In the genomic region with DNA sequence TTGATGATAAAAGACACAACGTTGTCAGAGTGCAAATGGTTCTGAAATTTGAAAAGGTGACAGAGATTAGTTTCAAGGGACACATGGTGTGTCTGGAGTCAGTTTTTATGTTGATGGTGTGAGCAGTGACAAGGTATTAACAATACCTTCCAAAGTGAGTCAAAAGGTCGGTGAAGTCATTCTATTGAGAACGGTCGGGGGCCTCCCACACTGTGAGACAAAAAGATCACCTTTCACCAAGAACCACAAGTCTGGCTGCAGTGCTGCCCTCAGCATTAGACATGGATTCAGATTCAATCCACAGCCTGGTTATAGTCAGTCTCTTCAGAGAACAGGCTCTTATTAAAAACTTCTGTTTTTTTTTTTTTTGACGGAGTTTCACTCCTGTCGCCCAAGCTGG, we compare ENCODE assay signal across 18 cellular contexts.
DNase-seq lines count a peak whose midpoint lies in the region; ATAC-seq, FAIRE-seq and TF ChIP-seq lines count a peak whose summit lies in the region.
"Had no signal": no experiment of that assay in that cellular context is flagged by ENCODE, and none has a peak within 500 bp of the region (broad histone marks: within the 10 kb centered on the region; RNA-seq: fewer than 3 reads in every experiment).

No MANE protein-coding gene starts in this region.

- H3K27ac ChIP-seq in HUES48 (ENCODE audit: low read depth, low read length) = peak overlapping the region; percentile 44
- H3K27ac ChIP-seq: BLaER1, GM23248 had no signal

- H3K36me3 ChIP-seq in HUES48 (ENCODE audit: control insufficient read depth, insufficient read depth, low read length) = peaks cover 31% of the 10 kb centered on the region

- H3K9ac ChIP-seq in HUES48 (ENCODE audit: low read depth, low read length) = no peak overlapping the region
- H3K9ac ChIP-seq: BLaER1, GM23248 had no signal

- FAIRE-seq in H54 (lab: Jason Lieb, UNC) = no peak
- FAIRE-seq: GM12892, GM18507 had no signal

- no peak overlapping the region for H3K4me3 ChIP-seq in HUES48 (ENCODE audit: low read depth, low read length)
- H3K4me3 ChIP-seq: BLaER1, GM23248 had no signal

- no peaks in the 10 kb centered on the region for H3K27me3 ChIP-seq in HUES48 (ENCODE audit: control insufficient read depth, insufficient read depth, low read length)
- H3K27me3 ChIP-seq: BLaER1 had no signal

- H3K4me1 ChIP-seq in HUES48 (ENCODE audit: control insufficient read depth, insufficient read depth, low read length) = no peaks in the 10 kb centered on the region
- H3K4me1 ChIP-seq: BLaER1 had no signal

- CTCF ChIA-PET in activated naive CD4-positive, alpha-beta T cell treated with anti-CD3 and anti-CD28 coated beads, Interleukin-2, amount 10 ng/mL, durations not matched to agents 7 days and 5 days (lab: Charles Lee) = no interaction called here

- no peak overlapping the region for H3K4me3 Mint-ChIP-seq in activated naive CD4-positive, alpha-beta T cell treated with anti-CD3 and anti-CD28 coated beads, Interleukin-2, amount 10 ng/mL, durations not matched to agents 7 days and 5 days
- H3K4me3 Mint-ChIP-seq: CD14-positive monocyte had no signal

- no peaks in the 10 kb centered on the region for H3K27me3 Mint-ChIP-seq in activated naive CD4-positive, alpha-beta T cell treated with anti-CD3 and anti-CD28 coated beads, Interleukin-2, amount 10 ng/mL, durations not matched to agents 7 days and 5 days
- H3K27me3 Mint-ChIP-seq: CD4-positive, alpha-beta memory T cell had no signal

- H3K4me1 Mint-ChIP-seq in activated naive CD4-positive, alpha-beta T cell treated with anti-CD3 and anti-CD28 coated beads, Interleukin-2, amount 10 ng/mL, durations not matched to agents 7 days and 5 days = no peaks in the 10 kb centered on the region
- H3K4me1 Mint-ChIP-seq: CD14-positive monocyte; CD4-positive, alpha-beta memory T cell had no signal

- TF ChIP-seq POLR2A in H54 (IDR thresholded peaks at IDR 0.05; ENCODE audit: low read depth, low read length) = no peak

- ATAC-seq in HG02840 (IDR thresholded peaks at IDR 0.05; ENCODE audit: low FRiP score, unreplicated experiment) = no peak

- DNase-seq in activated naive CD4-positive, alpha-beta T cell treated with anti-CD3 and anti-CD28 coated beads, Interleukin-2, amount 10 ng/mL, durations not matched to agents 7 days and 5 days = no peak
- no peak for DNase-seq in activated naive CD4-positive, alpha-beta T cell (lab: John Stamatoyannopoulos, UW)
- DNase-seq in iPS-NIHi11 (ENCODE audit: low spot score) = peak; percentile 19
- no peak for DNase-seq in H54 (ENCODE audit: insufficient read length, low spot score)
- no peak for DNase-seq in T-helper 9 cell
- DNase-seq: 8988T; CD4-positive, alpha-beta memory T cell; DMS153; DMS79; GDM1; GM23248; H7 had no signal

- H3K36me3 Mint-ChIP-seq in activated naive CD4-positive, alpha-beta T cell treated with anti-CD3 and anti-CD28 coated beads, Interleukin-2, amount 10 ng/mL, durations not matched to agents 7 days and 5 days = peaks cover 61% of the 10 kb centered on the region

- peak overlapping the region; percentile 12 for H3K27ac Mint-ChIP-seq in activated naive CD4-positive, alpha-beta T cell treated with anti-CD3 and anti-CD28 coated beads, Interleukin-2, amount 10 ng/mL, durations not matched to agents 7 days and 5 days
- H3K27ac Mint-ChIP-seq: CD14-positive monocyte; CD4-positive, alpha-beta memory T cell had no signal

- peaks cover 63% of the 10 kb centered on the region for H3K9me3 Mint-ChIP-seq in activated naive CD4-positive, alpha-beta T cell treated with anti-CD3 and anti-CD28 coated beads, Interleukin-2, amount 10 ng/mL, durations not matched to agents 7 days and 5 days

- peaks cover 42% of the 10 kb centered on the region for H3K9me3 ChIP-seq in HUES48 (ENCODE audit: control insufficient read depth, insufficient read depth, low read length)
